1 cellular context compared by ENCODE assay signal in genomic region chr14:69118313-69118712, GRCh38.
TF ChIP-seq lines count a peak whose summit lies in the region.

No MANE protein-coding gene starts in this region.

TF ChIP-seq in HepG2, 621 proteins besides CTCF, POLR2A, EP300 and RAD21:
- TF ChIP-seq MEIS1 (CRISPR knock-in tag; IDR thresholded peaks at IDR 0.05; ENCODE audit: borderline replicate concordance) (no peak), MAFK (conservative IDR thresholded peaks at IDR 0.05 in 1 of 2, IDR thresholded peaks at IDR 0.05 in 1 of 2; ENCODE audit: low read length in 2 of 2) (peak in 1 of 2 experiments; percentile 75; a peak in 3 of 4 replicates), RERE (CRISPR knock-in tag; IDR thresholded peaks at IDR 0.05; ENCODE audit: low read depth) (no peak), MAFF (IDR thresholded peaks at IDR 0.05; ENCODE audit: low read depth, low read length) (peak; percentile 60; the same call in 1 of the 2 replicates), NR2F6 (IDR thresholded peaks at IDR 0.05) (no peak), NR2F6 (CRISPR knock-in tag; IDR thresholded peaks at IDR 0.05) (no peak), CC2D1A (CRISPR knock-in tag; IDR thresholded peaks at IDR 0.05) (no peak), TEAD2 (CRISPR knock-in tag; IDR thresholded peaks at IDR 0.05) (no peak), TFAP4 (IDR thresholded peaks at IDR 0.05; ENCODE audit: borderline replicate concordance, low read depth) (no peak)
